ENCODE assay signal across 13 cellular contexts in genomic region chr6:63806573-63806913, GRCh38.
DNase-seq lines count a peak whose midpoint lies in the region; ATAC-seq and TF ChIP-seq lines count a peak whose summit lies in the region.
"Had no signal": no experiment of that assay in that cellular context is flagged by ENCODE, and none has a peak within 500 bp of the region (broad histone marks: within the 10 kb centered on the region; RNA-seq: fewer than 3 reads in every experiment).

No MANE protein-coding gene starts in this region.

- no peak for TF ChIP-seq CTCF in SK-N-SH (IDR thresholded peaks at IDR 0.05)
- no peak for TF ChIP-seq CTCF in endodermal cell (conservative IDR thresholded peaks at IDR 0.05)
- no peak for TF ChIP-seq CTCF in mesothelial cell of epicardium (IDR thresholded peaks at IDR 0.05; ENCODE audit: unreplicated experiment)
- TF ChIP-seq CTCF in vagina (IDR thresholded peaks at IDR 0.05) = no peak

- H3K27ac ChIP-seq in SK-N-SH (ENCODE audit: low read depth in 2 of 2, low read length in 1 of 2) (peak overlapping the region; percentile 74 to 92), endodermal cell (ENCODE audit: low read depth, low read length) (no peak overlapping the region), vagina (peak overlapping the region; percentile 45)

- intact Hi-C loops in vagina (cut with DNase I) = no loop called here

- H3K27me3 Mint-ChIP-seq in endodermal cell (ENCODE audit: insufficient read depth) (peaks cover 23% of the 10 kb centered on the region), mesothelial cell of epicardium (ENCODE audit: low read depth) (no peaks in the 10 kb centered on the region)

- H2AFZ ChIP-seq in SK-N-SH (ENCODE audit: low read depth) = peak overlapping the region; percentile 58

- POLR2A ChIA-PET in SK-N-SH (lab: Yijun Ruan, JAX) = no interaction called here

- CTCF ChIA-PET in SK-N-SH (lab: Yijun Ruan, JAX) = interaction anchor here (1.0 to 8.1 kb wide), 5 partner anchors 9 to 500 kb away, joined by 3 to 120 read pairs (median 5); no protein-coding TSS in a partner anchor

- peaks cover 38 to 49% of the 10 kb centered on the region in 2 experiments for H3K4me1 ChIP-seq in SK-N-SH (ENCODE audit: control insufficient read depth in 1 of 2, insufficient read depth in 2 of 2, low read depth in 1 of 2, low read length in 1 of 2)
- peaks cover 13% of the 10 kb centered on the region for H3K4me1 ChIP-seq in endodermal cell (ENCODE audit: control insufficient read depth, insufficient read depth, low read length)
- peaks cover 32% of the 10 kb centered on the region for H3K4me1 ChIP-seq in vagina

- no peaks in the 10 kb centered on the region for H3K27me3 ChIP-seq in SK-N-SH (ENCODE audit: insufficient read depth)
- H3K27me3 ChIP-seq in endodermal cell (ENCODE audit: control insufficient read depth, insufficient read depth, low read length, poor library complexity, severe bottlenecking) = peaks cover 29% of the 10 kb centered on the region
- H3K27me3 ChIP-seq in vagina = no peaks in the 10 kb centered on the region

- H3K27ac Mint-ChIP-seq in endodermal cell (no peak overlapping the region), mesothelial cell of epicardium (peak overlapping the region; percentile 58)

- H3K9ac ChIP-seq in SK-N-SH (no peak overlapping the region), endodermal cell (ENCODE audit: extremely low read depth, low read length, poor library complexity, severe bottlenecking) (no peak overlapping the region)

- no peaks in the 10 kb centered on the region for H4K20me1 ChIP-seq in SK-N-SH (ENCODE audit: insufficient read depth)

- no peak for TF ChIP-seq EP300 in SK-N-SH (IDR thresholded peaks at IDR 0.05; ENCODE audit: borderline replicate concordance in 1 of 2, low read depth in 1 of 2, low read length in 1 of 2)

- no peak overlapping the region for H3K4me3 ChIP-seq in SK-N-SH (ENCODE audit: low read depth in 2 of 2, low read length in 1 of 2)
- peak overlapping the region; percentile 39 for H3K4me3 ChIP-seq in endodermal cell (ENCODE audit: low read length)
- no peak overlapping the region for H3K4me3 ChIP-seq in vagina

- DNase-seq in SK-N-SH (no peak), endodermal cell (no peak), mesothelial cell of epicardium (ENCODE audit: low spot score in 2 of 2, unreplicated experiment in 2 of 2) (no peak), vagina (ENCODE audit: extremely low spot score in 2 of 2) (no peak), SHP77 treated with DMSO at 0.1 percent for 48 hours (lab: John Stamatoyannopoulos, UW) (no peak)
- no peak for DNase-seq in stimulated activated CD4-positive, alpha-beta T cell treated with anti-CD3 and anti-CD28 coated beads, Interleukin-12 subunit alpha, Interleukin-12 subunit beta, amount 100 ng/mL, for 4 hours
- DNase-seq: activated CD4-positive, alpha-beta T cell treated with anti-CD3 and anti-CD28 coated beads for 1 hour; activated effector memory CD4-positive, alpha-beta T cell treated with anti-CD3 and anti-CD28 coated beads, Interleukin-2, amount 50 U/mL, for 16 hours; NCI-H1092 treated with DMSO at 0.1 percent for 48 hours; posterior cingulate gyrus; substantia nigra had no signal

- no peaks in the 10 kb centered on the region for H3K9me3 Mint-ChIP-seq in endodermal cell
- peaks cover 3% of the 10 kb centered on the region for H3K9me3 Mint-ChIP-seq in mesothelial cell of epicardium

- no peaks in the 10 kb centered on the region for H3K79me2 ChIP-seq in SK-N-SH (ENCODE audit: insufficient read depth)

- no peaks in the 10 kb centered on the region for H3K9me3 ChIP-seq in SK-N-SH
- no peaks in the 10 kb centered on the region for H3K9me3 ChIP-seq in endodermal cell (ENCODE audit: control insufficient read depth, low read length)
- no peaks in the 10 kb centered on the region for H3K9me3 ChIP-seq in vagina

- no peaks in the 10 kb centered on the region for H3K9me2 ChIP-seq in SK-N-SH

- H3K4me2 ChIP-seq in SK-N-SH = peak overlapping the region; percentile 64

- peaks cover 40% of the 10 kb centered on the region for H3F3A ChIP-seq in SK-N-SH (replicated peaks; ENCODE audit: insufficient read depth)

- TF ChIP-seq POLR2A in vagina (IDR thresholded peaks at IDR 0.05) = no peak

- ATAC-seq in SK-N-SH treated with all-trans-retinoic acid at 6 μM for 48 hours (no peak; the same call in 2 of the 3 replicates), HG03025 (IDR thresholded peaks at IDR 0.05; ENCODE audit: low FRiP score, unreplicated experiment) (no peak)

- H3K4me3 Mint-ChIP-seq in endodermal cell (no peak overlapping the region), mesothelial cell of epicardium (no peak overlapping the region)

- H3K4me1 Mint-ChIP-seq in endodermal cell = peaks cover 21% of the 10 kb centered on the region
- H3K4me1 Mint-ChIP-seq in mesothelial cell of epicardium = peaks cover 29% of the 10 kb centered on the region

- TF ChIP-seq RAD21 in SK-N-SH (IDR thresholded peaks at IDR 0.05; ENCODE audit: low read length) = no peak

- WGBS in SK-N-SH (ENCODE audit: low lambda C conversion rate) = 36% methylated on average over 2 of the region's 2 CpGs
- 91 to 100% methylated on average over 1 to 2 of the region's 2 CpGs for WGBS in endodermal cell (ENCODE audit: insufficient coverage in 1 of 2, insufficient read length in 1 of 2), 2 experiments

- H3K36me3 Mint-ChIP-seq in endodermal cell (ENCODE audit: low read depth) (no peaks in the 10 kb centered on the region), mesothelial cell of epicardium (no peaks in the 10 kb centered on the region)

- H3K36me3 ChIP-seq in SK-N-SH (replicated peaks in 1 of 2; ENCODE audit: control insufficient read depth in 1 of 2, insufficient read depth in 2 of 2, low read length in 1 of 2) = no peaks in the 10 kb centered on the region
- H3K36me3 ChIP-seq in endodermal cell (ENCODE audit: control insufficient read depth, insufficient read depth, low read length) = no peaks in the 10 kb centered on the region
- no peaks in the 10 kb centered on the region for H3K36me3 ChIP-seq in vagina

TF ChIP-seq in SK-N-SH, 30 proteins besides CTCF, POLR2A, EP300 and RAD21:
- TF ChIP-seq FOSL2 (IDR thresholded peaks at IDR 0.05; ENCODE audit: borderline replicate concordance, low read depth) = no peak
- no peak for TF ChIP-seq TCF12 (IDR thresholded peaks at IDR 0.05)
- 0 out of 2 replicates have a peak, but pooled peaks have one; percentile 11 for TF ChIP-seq NFIC (IDR thresholded peaks at IDR 0.05; ENCODE audit: borderline replicate concordance)
- 0 out of 2 replicates have a peak, but pooled peaks have one; percentile 4 for TF ChIP-seq TEAD4 (IDR thresholded peaks at IDR 0.05; ENCODE audit: borderline replicate concordance, insufficient read depth)
- no peak for TF ChIP-seq USF2 (IDR thresholded peaks at IDR 0.05; ENCODE audit: borderline replicate concordance, low read depth, low read length)
- no peak for TF ChIP-seq TAF1 (IDR thresholded peaks at IDR 0.05; ENCODE audit: borderline replicate concordance, low read depth, low read length)

TF ChIP-seq in SK-N-SH treated with all-trans-retinoic acid at 6 μM for 48 hours, 23 proteins besides CTCF, POLR2A, EP300 and RAD21:
- TF ChIP-seq ISL1 (CRISPR knock-in tag; IDR thresholded peaks at IDR 0.05) = no peak
- TF ChIP-seq ZNF565 (CRISPR knock-in tag; conservative IDR thresholded peaks at IDR 0.05; ENCODE audit: low read depth) = no peak
- no peak for TF ChIP-seq PPARA (CRISPR knock-in tag; IDR thresholded peaks at IDR 0.05; ENCODE audit: borderline replicate concordance)
- no peak for TF ChIP-seq POU6F1 (CRISPR knock-in tag; IDR thresholded peaks at IDR 0.05; ENCODE audit: borderline replicate concordance, low read depth)
- TF ChIP-seq ARNTL (CRISPR knock-in tag; IDR thresholded peaks at IDR 0.05; ENCODE audit: borderline replicate concordance, low read depth) = no peak
- no peak for TF ChIP-seq TOX (CRISPR knock-in tag; IDR thresholded peaks at IDR 0.05; ENCODE audit: borderline replicate concordance)
- TF ChIP-seq ZFP3 (CRISPR knock-in tag; IDR thresholded peaks at IDR 0.05) = no peak
- TF ChIP-seq PATZ1 (CRISPR knock-in tag; IDR thresholded peaks at IDR 0.05; ENCODE audit: borderline replicate concordance) = no peak
